ENCODE assay signal across 11 cellular contexts in genomic region chr5:88144219-88145040, GRCh38.
DNase-seq lines count a peak whose midpoint lies in the region; ATAC-seq, FAIRE-seq and TF ChIP-seq lines count a peak whose summit lies in the region.
"Had no signal": no experiment of that assay in that cellular context is flagged by ENCODE, and none has a peak within 500 bp of the region (broad histone marks: within the 10 kb centered on the region; RNA-seq: fewer than 3 reads in every experiment).

No MANE protein-coding gene starts in this region.

- no peak for TF ChIP-seq CTCF in right lobe of liver (IDR thresholded peaks at IDR 0.05)
- TF ChIP-seq CTCF in HepG2 (CRISPR knock-in tag; IDR thresholded peaks at IDR 0.05) = no peak
- no peak for TF ChIP-seq CTCF in endodermal cell (conservative IDR thresholded peaks at IDR 0.05)
- TF ChIP-seq CTCF in Calu3 (IDR thresholded peaks at IDR 0.05; ENCODE audit: unreplicated experiment) = no peak

- H3K36me3 Mint-ChIP-seq in endodermal cell (ENCODE audit: low read depth) (no peaks in the 10 kb centered on the region), Calu3 (ENCODE audit: insufficient read depth, unreplicated experiment) (no peaks in the 10 kb centered on the region)

- no peak for FAIRE-seq in HepG2 (lab: Jason Lieb, UNC)
- FAIRE-seq: pancreas had no signal

- H2AK5ac ChIP-seq in neuronal stem cell (ENCODE audit: low read depth, low read length) = no peak overlapping the region

- H3K4me2 ChIP-seq in HepG2 (ENCODE audit: low read depth, low read length) (no peak overlapping the region), neuronal stem cell (ENCODE audit: insufficient read depth, low read length, poor library complexity, severe bottlenecking) (no peak overlapping the region)

- WGBS in right lobe of liver (ENCODE audit: insufficient coverage, low coverage, low lambda C conversion rate, missing lambda C conversion rate) = 34% methylated on average over 24 of the region's 29 CpGs
- 43% methylated on average over 28 of the region's 29 CpGs for WGBS in HepG2 (ENCODE audit: low lambda C conversion rate)
- 38 to 57% methylated on average over 16 to 28 of the region's 29 CpGs for WGBS in endodermal cell (ENCODE audit: insufficient coverage in 1 of 2, insufficient read length in 1 of 2), 2 experiments
- WGBS in neuronal stem cell (ENCODE audit: extremely low coverage in 2 of 2, insufficient read length in 2 of 2, insufficient replicate concordance in 1 of 2), 2 donors = no CpG with 5 or more reads among the region's 29 CpGs

- no peak overlapping the region for H3K18ac ChIP-seq in neuronal stem cell (ENCODE audit: low read length)

- no peak for TF ChIP-seq RAD21 in HepG2 (CRISPR knock-in tag; IDR thresholded peaks at IDR 0.05)

- ATAC-seq in right lobe of liver (no peak), HepG2 (no peak)
- ATAC-seq: pancreas had no signal

- H3K27me3 Mint-ChIP-seq in endodermal cell (ENCODE audit: insufficient read depth) = peaks cover 21% of the 10 kb centered on the region
- no peaks in the 10 kb centered on the region for H3K27me3 Mint-ChIP-seq in Calu3 (ENCODE audit: unreplicated experiment)

- peaks cover 14% of the 10 kb centered on the region for H3K4me1 Mint-ChIP-seq in endodermal cell
- H3K4me1 Mint-ChIP-seq in Calu3 (ENCODE audit: low read depth, unreplicated experiment) = peaks cover 9% of the 10 kb centered on the region

- TF ChIP-seq EP300 in HepG2 (IDR thresholded peaks at IDR 0.05; ENCODE audit: low read depth in 2 of 2, low read length in 2 of 2) (no peak), HepG2 (CRISPR knock-in tag; IDR thresholded peaks at IDR 0.05; ENCODE audit: borderline replicate concordance) (no peak)

- H3K4me1 ChIP-seq in right lobe of liver (peaks cover 0 to 25% (median 2%) of the 10 kb centered on the region in 4 donors), HepG2 (ENCODE audit: insufficient read depth, low read length) (peaks cover 41% of the 10 kb centered on the region), endodermal cell (ENCODE audit: control insufficient read depth, insufficient read depth, low read length) (no peaks in the 10 kb centered on the region), neuronal stem cell (ENCODE audit: control insufficient read depth in 2 of 2, insufficient read depth in 1 of 2, low read depth in 1 of 2, low read length in 2 of 2) (peaks cover 6 to 17% of the 10 kb centered on the region in 2 donors)

- H3K4me3 Mint-ChIP-seq in endodermal cell = no peak overlapping the region
- H3K4me3 Mint-ChIP-seq in Calu3 (ENCODE audit: low read depth, unreplicated experiment) = no peak overlapping the region
- H3K4me3 Mint-ChIP-seq: dendritic cell treated with granulocyte-macrophage colony-stimulating factor and Interleukin-4, amounts not matched to agents 40 ng/mL and 50 ng/mL, for 4 days had no signal

- H3K4me3 ChIP-seq in right lobe of liver = peak overlapping the region in 2 of 3 donors; percentile 45 to 49
- no peak overlapping the region for H3K4me3 ChIP-seq in HepG2 (replicated peaks in 1 of 3; ENCODE audit: insufficient read depth in 1 of 3, low read depth in 2 of 3, low read length in 3 of 3)
- no peak overlapping the region for H3K4me3 ChIP-seq in endodermal cell (ENCODE audit: low read length)
- no peak overlapping the region for H3K4me3 ChIP-seq in neuronal stem cell (ENCODE audit: low read length in 2 of 2)

- no peaks in the 10 kb centered on the region for H4K20me1 ChIP-seq in HepG2 (ENCODE audit: insufficient read depth, low read length)

- POLR2A ChIA-PET in HepG2 (lab: Yijun Ruan, JAX) = no interaction called here

- H3K36me3 ChIP-seq in right lobe of liver (no peaks in the 10 kb centered on the region), HepG2 (replicated peaks in 1 of 2; ENCODE audit: control insufficient read depth in 1 of 2, insufficient read depth in 2 of 2, low read length in 2 of 2) (no peaks in the 10 kb centered on the region), endodermal cell (ENCODE audit: control insufficient read depth, insufficient read depth, low read length) (no peaks in the 10 kb centered on the region), neuronal stem cell (replicated peaks in 1 of 2; ENCODE audit: control insufficient read depth in 2 of 2, insufficient read depth in 2 of 2, low read length in 2 of 2) (no peaks in the 10 kb centered on the region)
- H3K36me3 ChIP-seq: pancreas had no signal

- TF ChIP-seq POLR2A in right lobe of liver (IDR thresholded peaks at IDR 0.05) = no peak
- no peak for TF ChIP-seq POLR2A in HepG2 (IDR thresholded peaks at IDR 0.05; ENCODE audit: insufficient read depth in 1 of 2, low read depth in 2 of 2, low read length in 2 of 2)

- BruUV-seq in HepG2 (replicated peaks; lab: Mats Ljungman, UMichigan) = no TSS peak
- no TSS peak for BruUV-seq in Calu3 (replicated peaks; lab: Mats Ljungman, UMichigan)

- H3K9me3 Mint-ChIP-seq in endodermal cell (no peaks in the 10 kb centered on the region), Calu3 (ENCODE audit: low read depth, unreplicated experiment) (no peaks in the 10 kb centered on the region)
- H3K9me3 Mint-ChIP-seq: dendritic cell treated with granulocyte-macrophage colony-stimulating factor and Interleukin-4, amounts not matched to agents 40 ng/mL and 50 ng/mL, for 4 days had no signal

- H3K9me3 ChIP-seq in right lobe of liver (no peaks in the 10 kb centered on the region), HepG2 (ENCODE audit: low read length) (no peaks in the 10 kb centered on the region), endodermal cell (ENCODE audit: control insufficient read depth, low read length) (no peaks in the 10 kb centered on the region), neuronal stem cell (replicated peaks in 1 of 2; ENCODE audit: control insufficient read depth in 2 of 2, insufficient read depth in 1 of 2, low read depth in 1 of 2, low read length in 2 of 2) (no peaks in the 10 kb centered on the region)
- H3K9me3 ChIP-seq: pancreas had no signal

- H3K4ac ChIP-seq in neuronal stem cell (ENCODE audit: low read length) = no peak overlapping the region

- CTCF ChIA-PET in HepG2 (lab: Yijun Ruan, JAX; ENCODE audit: low intra/inter-chr PET ratio, low total read pairs) = no interaction called here
- CTCF ChIA-PET in Calu3 (lab: Charles Lee) = no interaction called here

- no peak overlapping the region for H4K8ac ChIP-seq in neuronal stem cell (ENCODE audit: low read depth, low read length)

- intact Hi-C loops in right lobe of liver (cut with DNase I) (loop anchor here in 1 of 2 donors (10.0 kb wide), 1 partner anchor 530 kb away; no protein-coding TSS in a partner anchor), HepG2 (cut with micrococcal nuclease; ENCODE audit: unreplicated experiment) (loop anchor here (10.0 kb wide), 1 partner anchor 120 kb away; the partner anchor contains the start of gene TMEM161B), Calu3 (cut with micrococcal nuclease; ENCODE audit: unreplicated experiment) (loop anchor here (5.0 kb wide), 1 partner anchor 362 kb away; no protein-coding TSS in a partner anchor)

- H3K79me1 ChIP-seq in neuronal stem cell (ENCODE audit: low read depth, low read length) = no peaks in the 10 kb centered on the region

- H3K79me2 ChIP-seq in HepG2 (ENCODE audit: insufficient read depth, low read length) = no peaks in the 10 kb centered on the region

- H2BK120ac ChIP-seq in neuronal stem cell (ENCODE audit: low read depth, low read length) = no peak overlapping the region

- peak overlapping the region; percentile 13 for H3K23ac ChIP-seq in neuronal stem cell (ENCODE audit: low read depth, low read length, poor library complexity)

- H3K27ac ChIP-seq in right lobe of liver (no peak overlapping the region), HepG2 (ENCODE audit: extremely low read length, insufficient read depth, low read length) (no peak overlapping the region), endodermal cell (ENCODE audit: low read depth, low read length) (no peak overlapping the region), neuronal stem cell (replicated peaks; ENCODE audit: low read length) (no peak overlapping the region)
- H3K27ac ChIP-seq: pancreas had no signal

- H3K9ac ChIP-seq in HepG2 (ENCODE audit: insufficient read depth, low read depth, low read length) (no peak overlapping the region), endodermal cell (ENCODE audit: extremely low read depth, low read length, poor library complexity, severe bottlenecking) (no peak overlapping the region), neuronal stem cell (ENCODE audit: low read depth, low read length, poor library complexity) (no peak overlapping the region)

- no peaks in the 10 kb centered on the region for H3K27me3 ChIP-seq in right lobe of liver
- peaks cover 3 to 50% of the 10 kb centered on the region in 2 experiments; a peak in 4 of 5 replicates for H3K27me3 ChIP-seq in HepG2 (ENCODE audit: control insufficient read depth in 1 of 2, insufficient read depth in 2 of 2, low read length in 2 of 2)
- H3K27me3 ChIP-seq in endodermal cell (ENCODE audit: control insufficient read depth, insufficient read depth, low read length, poor library complexity, severe bottlenecking) = peaks cover 95% of the 10 kb centered on the region
- H3K27me3 ChIP-seq in neuronal stem cell (ENCODE audit: control insufficient read depth in 3 of 3, insufficient read depth in 3 of 3, low read depth in 1 of 3, low read length in 3 of 3) = peaks cover 15 to 80% (median 59%) of the 10 kb centered on the region in 3 experiments

- no peak overlapping the region for H2AFZ ChIP-seq in HepG2 (ENCODE audit: low read length)
- H2AFZ ChIP-seq in neuronal stem cell (ENCODE audit: low read length) = no peak overlapping the region

- H4K91ac ChIP-seq in neuronal stem cell (ENCODE audit: low read depth, low read length, poor library complexity) = no peak overlapping the region

- H3K27ac Mint-ChIP-seq in endodermal cell (no peak overlapping the region), Calu3 (ENCODE audit: unreplicated experiment) (no peak overlapping the region)
- H3K27ac Mint-ChIP-seq: CD14-positive monocyte; dendritic cell treated with granulocyte-macrophage colony-stimulating factor and Interleukin-4, amounts not matched to agents 40 ng/mL and 50 ng/mL, for 4 days had no signal

- no peak overlapping the region for H3K14ac ChIP-seq in neuronal stem cell (ENCODE audit: low read length)

- H2BK12ac ChIP-seq in neuronal stem cell (ENCODE audit: low read length) = no peak overlapping the region

- H2BK15ac ChIP-seq in neuronal stem cell (ENCODE audit: low read length) = no peak overlapping the region

- in situ Hi-C loops in HepG2 (cut with HindIII; ENCODE audit: extremely low pct_ligation_motif_present, low pct_unique_long_range_greater_than_20kb) = loop anchor here (5.0 kb wide), 2 partner anchors 123 to 533 kb away; partner anchors contain the start of gene TMEM161B

- DNase-seq in right lobe of liver = peak in 1 of 3 donors; percentile 47
- DNase-seq in HepG2 (ENCODE audit: low spot score) = no peak
- DNase-seq in endodermal cell = peak; percentile 70
- DNase-seq in neuronal stem cell (ENCODE audit: low spot score) = peak; percentile 17
- no peak for DNase-seq in H4 (ENCODE audit: low spot score)
- no peak for DNase-seq in stimulated activated CD8-positive, alpha-beta memory T cell treated with anti-CD3 and anti-CD28 coated beads, Interleukin-4, amount 100 ng/mL, for 48 hours
- DNase-seq in Calu3 = no peak
- DNase-seq in T1000 (lab: John Stamatoyannopoulos, UW) = no peak

- H2BK5ac ChIP-seq in neuronal stem cell (ENCODE audit: low read length) = no peak overlapping the region

TF ChIP-seq in HepG2, 621 proteins besides CTCF, POLR2A, EP300 and RAD21:
- TF ChIP-seq ZNF790 (CRISPR knock-in tag; IDR thresholded peaks at IDR 0.05; ENCODE audit: borderline replicate concordance) (no peak), XBP1 (CRISPR knock-in tag; IDR thresholded peaks at IDR 0.05) (no peak)

Comparison
In these comparisons a context has a peak if more than half of its experiments do, and no peak if none do; other contexts are left out.
1. H3K4me3 ChIP-seq: peak in right lobe of liver (2 of 3); none in HepG2 (0 of 3), endodermal cell (single experiment) and neuronal stem cell (0 of 2).
2. DNase-seq: peak in endodermal cell (single experiment) and neuronal stem cell (single experiment); none in HepG2 (single experiment), H4 (single experiment), stimulated activated CD8-positive, alpha-beta memory T cell treated with anti-CD3 and anti-CD28 coated beads, Interleukin-4, amount 100 ng/mL, for 48 hours (single experiment), Calu3 (single experiment) and T1000 (single experiment).